Comparison of ENCODE assay signal across 1 cellular context in genomic region chr2:97950329-97951154, GRCh38.
A peak's percentile ranks its signal among the peaks of the same experiment; 100 is the strongest.
TF ChIP-seq lines count a peak whose summit lies in the region.

No MANE protein-coding gene starts in this region.

TF ChIP-seq in K562, 482 proteins besides CTCF, POLR2A, EP300 and RAD21:
- TF ChIP-seq YBX1 (IDR thresholded peaks at IDR 0.05): no peak
- TF ChIP-seq TRIM24 (IDR thresholded peaks at IDR 0.05): no peak
- no peak for TF ChIP-seq RREB1 (CRISPR knock-in tag; IDR thresholded peaks at IDR 0.05)
- TF ChIP-seq SMARCB1 (IDR thresholded peaks at IDR 0.05; ENCODE audit: insufficient read length, low read depth): no peak
- no peak for TF ChIP-seq TOE1 (IDR thresholded peaks at IDR 0.05; ENCODE audit: borderline replicate concordance)
- no peak for TF ChIP-seq TOE1 (CRISPR knock-in tag; IDR thresholded peaks at IDR 0.05; ENCODE audit: borderline replicate concordance, low read depth)
- TF ChIP-seq ZNF592 (IDR thresholded peaks at IDR 0.05): peak; percentile 17; the same call in 1 of the 2 replicates
- no peak for TF ChIP-seq SAFB2 (IDR thresholded peaks at IDR 0.05; ENCODE audit: borderline replicate concordance, low read depth, low read length, severe bottlenecking)
